ENCODE assay signal across 3 cellular contexts in genomic region chr3:40864146-40864782, GRCh38.
TF ChIP-seq lines count a peak whose summit lies in the region.

No MANE protein-coding gene starts in this region.

TF ChIP-seq in IMR-90, 13 proteins besides CTCF, POLR2A, EP300 and RAD21:
- no peak for TF ChIP-seq NFE2L2 (IDR thresholded peaks at IDR 0.05; ENCODE audit: low read depth, low read length)
- no peak for TF ChIP-seq MAFK (IDR thresholded peaks at IDR 0.05; ENCODE audit: low read depth, low read length)
- TF ChIP-seq SMC3 (IDR thresholded peaks at IDR 0.05; ENCODE audit: low read depth, low read length), result no peak
- no peak for TF ChIP-seq CEBPB (IDR thresholded peaks at IDR 0.05; ENCODE audit: low read depth, low read length)
- TF ChIP-seq, protein P1, sequence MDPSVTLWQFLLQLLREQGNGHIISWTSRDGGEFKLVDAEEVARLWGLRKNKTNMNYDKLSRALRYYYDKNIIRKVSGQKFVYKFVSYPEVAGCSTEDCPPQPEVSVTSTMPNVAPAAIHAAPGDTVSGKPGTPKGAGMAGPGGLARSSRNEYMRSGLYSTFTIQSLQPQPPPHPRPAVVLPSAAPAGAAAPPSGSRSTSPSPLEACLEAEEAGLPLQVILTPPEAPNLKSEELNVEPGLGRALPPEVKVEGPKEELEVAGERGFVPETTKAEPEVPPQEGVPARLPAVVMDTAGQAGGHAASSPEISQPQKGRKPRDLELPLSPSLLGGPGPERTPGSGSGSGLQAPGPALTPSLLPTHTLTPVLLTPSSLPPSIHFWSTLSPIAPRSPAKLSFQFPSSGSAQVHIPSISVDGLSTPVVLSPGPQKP (IDR thresholded peaks at IDR 0.05; ENCODE audit: borderline replicate concordance, low read depth, low read length), result no peak
- no peak for TF ChIP-seq MXI1 (IDR thresholded peaks at IDR 0.05; ENCODE audit: borderline replicate concordance, low read depth, low read length)
- no peak for TF ChIP-seq RFX5 (IDR thresholded peaks at IDR 0.05; ENCODE audit: low read depth, low read length)
- no peak for TF ChIP-seq CHD1 (IDR thresholded peaks at IDR 0.05; ENCODE audit: low read depth, low read length)
- no peak for TF ChIP-seq MAZ (IDR thresholded peaks at IDR 0.05; ENCODE audit: borderline replicate concordance, low read depth, low read length)
- TF ChIP-seq BHLHE40 (IDR thresholded peaks at IDR 0.05; ENCODE audit: low read depth, low read length), result no peak
- TF ChIP-seq USF2 (IDR thresholded peaks at IDR 0.05; ENCODE audit: low read depth, low read length), result no peak

TF ChIP-seq in endothelial cell of umbilical vein, 7 proteins besides CTCF, POLR2A, EP300 and RAD21:
- TF ChIP-seq EZH2 (IDR thresholded peaks at IDR 0.05; ENCODE audit: borderline replicate concordance, low read depth, low read length, severe bottlenecking), result no peak
- no peak for TF ChIP-seq FOS (IDR thresholded peaks at IDR 0.05; ENCODE audit: borderline replicate concordance, insufficient read depth, low read length)
- TF ChIP-seq, protein P2, sequence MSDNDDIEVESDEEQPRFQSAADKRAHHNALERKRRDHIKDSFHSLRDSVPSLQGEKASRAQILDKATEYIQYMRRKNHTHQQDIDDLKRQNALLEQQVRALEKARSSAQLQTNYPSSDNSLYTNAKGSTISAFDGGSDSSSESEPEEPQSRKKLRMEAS (IDR thresholded peaks at IDR 0.05; ENCODE audit: insufficient read depth, insufficient read length), result no peak
- no peak for TF ChIP-seq GATA2 (IDR thresholded peaks at IDR 0.05; ENCODE audit: insufficient read depth, insufficient read length, low read depth, low read length)

TF ChIP-seq in GM23338, 12 proteins besides CTCF, POLR2A, EP300 and RAD21:
- TF ChIP-seq ZNF331 (CRISPR knock-in tag; IDR thresholded peaks at IDR 0.05; ENCODE audit: low read depth) (no peak), EZH2phosphoT487 (IDR thresholded peaks at IDR 0.05; ENCODE audit: unreplicated experiment) (no peak), CREB1 (CRISPR knock-in tag; IDR thresholded peaks at IDR 0.05; ENCODE audit: low read depth) (no peak), EZH2 (IDR thresholded peaks at IDR 0.05; ENCODE audit: low read depth, unreplicated experiment) (no peak), ZNF114 (CRISPR knock-in tag; IDR thresholded peaks at IDR 0.05) (no peak)
- TF ChIP-seq, protein P3, sequence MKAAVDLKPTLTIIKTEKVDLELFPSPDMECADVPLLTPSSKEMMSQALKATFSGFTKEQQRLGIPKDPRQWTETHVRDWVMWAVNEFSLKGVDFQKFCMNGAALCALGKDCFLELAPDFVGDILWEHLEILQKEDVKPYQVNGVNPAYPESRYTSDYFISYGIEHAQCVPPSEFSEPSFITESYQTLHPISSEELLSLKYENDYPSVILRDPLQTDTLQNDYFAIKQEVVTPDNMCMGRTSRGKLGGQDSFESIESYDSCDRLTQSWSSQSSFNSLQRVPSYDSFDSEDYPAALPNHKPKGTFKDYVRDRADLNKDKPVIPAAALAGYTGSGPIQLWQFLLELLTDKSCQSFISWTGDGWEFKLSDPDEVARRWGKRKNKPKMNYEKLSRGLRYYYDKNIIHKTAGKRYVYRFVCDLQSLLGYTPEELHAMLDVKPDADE (IDR thresholded peaks at IDR 0.05), result no peak
